Comparison of ENCODE assay signal across 10 cellular contexts in the genomic region with DNA sequence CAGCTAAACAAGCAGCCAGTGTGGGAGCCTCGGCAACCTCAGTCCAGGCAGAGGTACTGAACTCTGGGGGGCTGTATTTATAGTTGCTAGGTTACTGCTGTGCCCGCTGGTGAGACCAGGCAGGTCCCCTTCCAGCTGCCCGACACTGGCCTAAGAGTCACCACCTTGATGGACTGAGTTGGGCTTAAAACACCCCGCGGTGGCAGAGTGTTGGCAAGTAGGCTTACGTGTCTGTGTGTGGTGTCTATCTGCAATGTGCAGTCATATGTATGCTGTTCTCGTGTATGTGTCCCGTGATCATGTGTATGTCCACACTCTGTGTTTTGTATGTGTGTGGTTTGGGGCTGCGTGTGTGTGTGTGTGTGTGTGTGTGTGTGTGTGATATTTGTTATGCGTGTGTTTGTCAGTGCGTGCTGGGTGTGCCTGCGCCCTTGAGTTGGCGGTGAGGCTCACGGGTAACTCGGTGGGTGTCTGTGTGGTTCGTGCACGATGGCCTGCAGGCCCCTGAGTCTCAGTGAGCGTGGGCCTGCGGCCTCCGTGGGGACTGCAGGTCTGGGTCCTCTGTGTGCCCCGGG.
A peak's percentile ranks its signal among the peaks of the same experiment; 100 is the strongest.
DNase-seq lines count a peak whose midpoint lies in the region; ATAC-seq and TF ChIP-seq lines count a peak whose summit lies in the region.
"Had no signal": no experiment of that assay in that cellular context is flagged by ENCODE, and none has a peak within 500 bp of the region (broad histone marks: within the 10 kb centered on the region; RNA-seq: fewer than 3 reads in every experiment).

No MANE protein-coding gene starts in this region.

- H3K4me1 Mint-ChIP-seq in Calu3 (ENCODE audit: low read depth, unreplicated experiment) = no peaks in the 10 kb centered on the region

- H3K27ac Mint-ChIP-seq in Calu3 (ENCODE audit: unreplicated experiment) = no peak overlapping the region

- ATAC-seq in HG02870 (IDR thresholded peaks at IDR 0.05; ENCODE audit: unreplicated experiment) = no peak

- peaks cover 0 to 18% (median 17%) of the 10 kb centered on the region in 4 donors for H3K4me1 ChIP-seq in sigmoid colon

- CTCF ChIA-PET in Calu3 (lab: Charles Lee) = interaction anchor here (0.9 to 1.5 kb wide), 2 partner anchors 8 to 49 kb away, joined by 3 to 4 read pairs; no protein-coding TSS in a partner anchor
- CTCF ChIA-PET in GM10248 (lab: Yijun Ruan, JAX) = interaction anchor here (0.9 to 10.8 kb wide), 7 partner anchors 11 to 190 kb away, joined by 3 to 114 read pairs (median 4); a partner anchor contains a TSS

- H3K36me3 ChIP-seq in sigmoid colon = no peaks in the 10 kb centered on the region

- H3K27me3 ChIP-seq in sigmoid colon = peaks cover 74 to 100% (median 98%) of the 10 kb centered on the region in 3 donors

- H3K9me3 ChIP-seq in sigmoid colon = no peaks in the 10 kb centered on the region

- no peaks in the 10 kb centered on the region for H3K9me3 Mint-ChIP-seq in Calu3 (ENCODE audit: low read depth, unreplicated experiment)

- BruUV-seq in Calu3 (replicated peaks; lab: Mats Ljungman, UMichigan) = no TSS peak

- POLR2A ChIA-PET in GM10248 (lab: Yijun Ruan, JAX) = no interaction called here

- H3K4me3 ChIP-seq in WI38 (ENCODE audit: low read depth, low read length) (peak overlapping the region; percentile 40), epithelial cell of proximal tubule (ENCODE audit: low read depth, low read length) (peak overlapping the region; percentile 16), sigmoid colon (peak overlapping the region in 3 of 4 donors; percentile 33 to 37 (median 34))

- H3K36me3 Mint-ChIP-seq in Calu3 (ENCODE audit: insufficient read depth, unreplicated experiment) = no peaks in the 10 kb centered on the region

- no peak for TF ChIP-seq EP300 in sigmoid colon (IDR thresholded peaks at IDR 0.05)

- no peak for TF ChIP-seq POLR2A in sigmoid colon (IDR thresholded peaks at IDR 0.05)

- H3K27ac ChIP-seq in sigmoid colon = no peak overlapping the region

- TF ChIP-seq CTCF in Calu3 (IDR thresholded peaks at IDR 0.05; ENCODE audit: unreplicated experiment) (no peak), WI38 (IDR thresholded peaks at IDR 0.05; ENCODE audit: low read depth, low read length) (no peak), epithelial cell of proximal tubule (conservative IDR thresholded peaks at IDR 0.05; ENCODE audit: low read depth, low read length) (no peak), sigmoid colon (IDR thresholded peaks at IDR 0.05) (no peak), GM10248 (IDR thresholded peaks at IDR 0.05; ENCODE audit: control extremely low read depth, extremely low read depth, low read depth, missing control alignments) (no peak)

- DNase-seq in Calu3 = no peak
- DNase-seq in epithelial cell of proximal tubule (ENCODE audit: low read depth) = no peak
- no peak for DNase-seq in sigmoid colon
- no peak for DNase-seq in ureter (ENCODE audit: low spot score)
- no peak for DNase-seq in GM10248 (ENCODE audit: extremely low spot score)
- DNase-seq in medulla oblongata (ENCODE audit: extremely low spot score) = no peak
- DNase-seq: DND-41, head of caudate nucleus had no signal

- 9 to 16% methylated on average over 21 of the region's 21 CpGs for whole genome bisulfite sequencing in sigmoid colon, 2 donors

- H3K4me3 Mint-ChIP-seq in Calu3 (ENCODE audit: low read depth, unreplicated experiment) = peak overlapping the region; percentile 45

- H3K27me3 Mint-ChIP-seq in Calu3 (ENCODE audit: unreplicated experiment) = peaks cover 100% of the 10 kb centered on the region

- intact Hi-C loops in Calu3 (cut with micrococcal nuclease; ENCODE audit: unreplicated experiment) (no loop called here), sigmoid colon (cut with DNase I) (no loop called here)
